Comparison of ENCODE assay signal across 1 cellular context in the genomic region with DNA sequence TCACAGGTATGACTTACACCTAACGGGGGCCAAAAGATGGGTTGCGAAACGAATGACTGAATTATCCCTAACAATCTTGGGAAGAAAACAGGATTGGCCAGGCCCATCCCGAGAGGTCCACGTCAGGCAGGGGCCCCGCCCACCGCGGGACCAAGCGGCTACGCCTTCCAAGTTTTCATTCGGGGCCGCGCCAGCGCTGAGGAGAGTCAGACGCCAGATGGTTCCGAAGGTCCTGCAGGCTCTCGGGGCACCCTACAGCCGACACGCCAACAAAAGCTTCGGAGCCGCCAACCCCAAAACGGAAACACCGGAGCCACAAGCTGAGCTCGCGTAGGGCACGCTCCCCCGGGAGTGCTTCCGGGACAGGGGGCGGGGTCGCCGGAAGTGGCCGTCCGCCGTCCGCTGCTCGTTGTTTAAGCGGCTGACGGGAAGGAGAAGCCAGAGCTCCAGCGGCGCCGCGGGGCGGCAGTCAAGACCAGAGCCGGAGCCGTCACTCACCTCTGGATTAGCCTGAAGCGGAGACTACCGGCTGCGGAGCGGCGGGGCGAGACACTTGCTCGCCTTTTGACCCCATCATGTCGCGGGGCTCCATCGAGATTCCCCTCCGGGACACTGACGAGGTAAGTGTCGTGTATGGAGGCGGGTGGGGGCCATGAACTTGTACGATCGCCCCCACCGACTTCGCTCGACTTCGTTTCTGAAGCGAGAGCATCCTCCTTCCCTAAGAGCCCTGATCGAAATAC.
TF ChIP-seq lines count a peak whose summit lies in the region.

Gene CTR9, plus strand, starts transcription at position 409 of the 743 bp plus-strand sequence. Its CDS starts 167 bp downstream, at position 576.

TF ChIP-seq in SK-N-SH, 30 proteins besides CTCF, POLR2A, EP300 and RAD21 (continued from another document):
- TF ChIP-seq NFIC (IDR thresholded peaks at IDR 0.05; ENCODE audit: borderline replicate concordance): no peak
- TF ChIP-seq MXI1 (IDR thresholded peaks at IDR 0.05; ENCODE audit: low read depth, low read length): peak; percentile 70; the same call in 1 of the 2 replicates
- TF ChIP-seq GATA2 (CRISPR knock-in tag; IDR thresholded peaks at IDR 0.05): no peak
- no peak for TF ChIP-seq EZH2phosphoT487 (IDR thresholded peaks at IDR 0.05; ENCODE audit: borderline replicate concordance, low read depth)
- no peak; the same call in 1 of the 2 replicates for TF ChIP-seq JUND (IDR thresholded peaks at IDR 0.05)
- TF ChIP-seq YY1 (IDR thresholded peaks at IDR 0.05; ENCODE audit: low read depth): peak; percentile 77
- TF ChIP-seq NRF1 (IDR thresholded peaks at IDR 0.05; ENCODE audit: low read depth, low read length): no peak
- no peak for TF ChIP-seq TEAD4 (IDR thresholded peaks at IDR 0.05; ENCODE audit: borderline replicate concordance, insufficient read depth)
- TF ChIP-seq FOXM1 (IDR thresholded peaks at IDR 0.05; ENCODE audit: low read depth): no peak
- peak; percentile 72 for TF ChIP-seq RFX5 (IDR thresholded peaks at IDR 0.05; ENCODE audit: low read length)
- TF ChIP-seq PBX3 (IDR thresholded peaks at IDR 0.05): peak; percentile 70
- TF ChIP-seq ELF1 (IDR thresholded peaks at IDR 0.05): peak; percentile 81
- TF ChIP-seq USF1 (IDR thresholded peaks at IDR 0.05; ENCODE audit: borderline replicate concordance, low read depth): no peak
- peak; percentile 63; the same call in 1 of the 2 replicates for TF ChIP-seq RCOR1 (IDR thresholded peaks at IDR 0.05; ENCODE audit: low read length)
- TF ChIP-seq, protein P1, sequence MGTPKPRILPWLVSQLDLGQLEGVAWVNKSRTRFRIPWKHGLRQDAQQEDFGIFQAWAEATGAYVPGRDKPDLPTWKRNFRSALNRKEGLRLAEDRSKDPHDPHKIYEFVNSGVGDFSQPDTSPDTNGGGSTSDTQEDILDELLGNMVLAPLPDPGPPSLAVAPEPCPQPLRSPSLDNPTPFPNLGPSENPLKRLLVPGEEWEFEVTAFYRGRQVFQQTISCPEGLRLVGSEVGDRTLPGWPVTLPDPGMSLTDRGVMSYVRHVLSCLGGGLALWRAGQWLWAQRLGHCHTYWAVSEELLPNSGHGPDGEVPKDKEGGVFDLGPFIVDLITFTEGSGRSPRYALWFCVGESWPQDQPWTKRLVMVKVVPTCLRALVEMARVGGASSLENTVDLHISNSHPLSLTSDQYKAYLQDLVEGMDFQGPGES (IDR thresholded peaks at IDR 0.05; ENCODE audit: low read depth, low read length): no peak
TF ChIP-seq in SK-N-SH: peak in this region for 16.
